Comparison of ENCODE assay signal across 1 cellular context in genomic region chr19:47600246-47601179, GRCh38.
A peak's percentile ranks its signal among the peaks of the same experiment; 100 is the strongest.
TF ChIP-seq lines count a peak whose summit lies in the region.

No MANE protein-coding gene starts in this region.

TF ChIP-seq in HepG2, 621 proteins besides CTCF, POLR2A, EP300 and RAD21 (continued from another document):
- TF ChIP-seq, protein P1, sequence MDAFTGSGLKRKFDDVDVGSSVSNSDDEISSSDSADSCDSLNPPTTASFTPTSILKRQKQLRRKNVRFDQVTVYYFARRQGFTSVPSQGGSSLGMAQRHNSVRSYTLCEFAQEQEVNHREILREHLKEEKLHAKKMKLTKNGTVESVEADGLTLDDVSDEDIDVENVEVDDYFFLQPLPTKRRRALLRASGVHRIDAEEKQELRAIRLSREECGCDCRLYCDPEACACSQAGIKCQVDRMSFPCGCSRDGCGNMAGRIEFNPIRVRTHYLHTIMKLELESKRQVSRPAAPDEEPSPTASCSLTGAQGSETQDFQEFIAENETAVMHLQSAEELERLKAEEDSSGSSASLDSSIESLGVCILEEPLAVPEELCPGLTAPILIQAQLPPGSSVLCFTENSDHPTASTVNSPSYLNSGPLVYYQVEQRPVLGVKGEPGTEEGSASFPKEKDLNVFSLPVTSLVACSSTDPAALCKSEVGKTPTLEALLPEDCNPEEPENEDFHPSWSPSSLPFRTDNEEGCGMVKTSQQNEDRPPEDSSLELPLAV (CRISPR knock-in tag; conservative IDR thresholded peaks at IDR 0.05; ENCODE audit: low read depth): no peak
- TF ChIP-seq NFE2L2 (IDR thresholded peaks at IDR 0.05; ENCODE audit: low read length) (no peak), KDM3A (CRISPR knock-in tag; IDR thresholded peaks at IDR 0.05; ENCODE audit: low read depth) (0 out of 2 replicates have a peak, but pooled peaks have one; percentile 49), MXI1 (IDR thresholded peaks at IDR 0.05; ENCODE audit: borderline replicate concordance, low read depth, low read length) (peak; percentile 85; the same call in 2 of the 3 replicates), REL (CRISPR knock-in tag; conservative IDR thresholded peaks at IDR 0.05) (no peak)
- TF ChIP-seq, protein P2, sequence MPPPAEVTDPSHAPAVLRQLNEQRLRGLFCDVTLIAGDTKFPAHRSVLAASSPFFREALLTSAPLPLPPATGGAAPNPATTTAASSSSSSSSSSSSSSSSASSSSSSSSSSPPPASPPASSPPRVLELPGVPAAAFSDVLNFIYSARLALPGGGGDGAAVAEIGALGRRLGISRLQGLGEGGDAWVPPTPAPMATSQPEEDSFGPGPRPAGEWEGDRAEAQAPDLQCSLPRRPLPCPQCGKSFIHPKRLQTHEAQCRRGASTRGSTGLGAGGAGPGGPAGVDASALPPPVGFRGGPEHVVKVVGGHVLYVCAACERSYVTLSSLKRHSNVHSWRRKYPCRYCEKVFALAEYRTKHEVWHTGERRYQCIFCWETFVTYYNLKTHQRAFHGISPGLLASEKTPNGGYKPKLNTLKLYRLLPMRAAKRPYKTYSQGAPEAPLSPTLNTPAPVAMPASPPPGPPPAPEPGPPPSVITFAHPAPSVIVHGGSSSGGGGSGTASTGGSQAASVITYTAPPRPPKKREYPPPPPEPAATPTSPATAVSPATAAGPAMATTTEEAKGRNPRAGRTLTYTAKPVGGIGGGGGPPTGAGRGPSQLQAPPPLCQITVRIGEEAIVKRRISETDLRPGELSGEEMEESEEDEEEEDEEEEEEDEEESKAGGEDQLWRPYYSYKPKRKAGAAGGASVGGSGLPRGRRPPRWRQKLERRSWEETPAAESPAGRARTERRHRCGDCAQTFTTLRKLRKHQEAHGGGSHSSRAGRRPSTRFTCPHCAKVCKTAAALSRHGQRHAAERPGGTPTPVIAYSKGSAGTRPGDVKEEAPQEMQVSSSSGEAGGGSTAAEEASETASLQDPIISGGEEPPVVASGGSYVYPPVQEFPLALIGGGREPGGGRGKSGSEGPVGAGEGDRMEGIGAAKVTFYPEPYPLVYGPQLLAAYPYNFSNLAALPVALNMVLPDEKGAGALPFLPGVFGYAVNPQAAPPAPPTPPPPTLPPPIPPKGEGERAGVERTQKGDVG (CRISPR knock-in tag; IDR thresholded peaks at IDR 0.05; ENCODE audit: borderline replicate concordance): 0 out of 2 replicates have a peak, but pooled peaks have one; percentile 26
